8 cellular contexts compared by ENCODE assay signal in the genomic region with DNA sequence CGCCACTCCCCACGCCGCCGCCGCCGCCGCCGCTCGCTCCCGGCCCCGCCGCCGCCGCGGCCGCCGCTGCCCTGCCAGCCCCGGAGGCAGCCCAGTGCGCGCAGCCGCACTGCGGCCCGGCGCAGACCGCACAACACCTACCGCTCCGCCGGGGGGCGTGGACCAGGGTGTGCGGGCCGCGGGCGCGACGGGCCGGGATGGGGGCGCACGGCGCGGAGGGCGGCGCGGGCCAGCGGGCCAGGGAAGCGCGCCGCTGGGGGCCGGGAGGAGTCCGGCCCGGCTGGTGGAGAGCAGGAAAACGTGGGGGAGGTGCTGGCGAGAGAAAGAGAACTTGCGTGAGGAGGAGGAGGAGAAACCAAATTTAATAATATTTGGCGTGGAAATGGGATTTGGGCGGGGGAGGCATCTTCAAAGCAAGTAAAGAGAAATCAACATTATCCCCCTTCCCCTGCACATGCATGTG. TPM values are rescaled to one million over a fixed set of nuclear protein-coding genes. Genes with fewer than 3 reads are reported as not detected.
DNase-seq lines count a peak whose midpoint lies in the region; ATAC-seq, FAIRE-seq and TF ChIP-seq lines count a peak whose summit lies in the region.

A gene (minus strand): TSS at position 106 of the 463 bp plus-strand sequence. CDS start 594 bp downstream, outside the sequence.

- H3K4me3 Mint-ChIP-seq in H9: peak within 1 kb of the TSS; percentile 86 to 95

- intact Hi-C loops in K562 (cut with micrococcal nuclease) (loop anchor here (5.0 to 10.0 kb wide), 3 partner anchors 149 to 459 kb away; a partner anchor contains a TSS), gastrocnemius medialis (cut with DNase I; ENCODE audit: low total_unique reads) (loop anchor here (2.0 to 10.0 kb wide), 7 partner anchors 67 to 1049 kb away; a partner anchor contains a TSS)

- H3K56ac ChIP-seq in H9 (ENCODE audit: insufficient read length, low read depth, low read length): no peak within 1 kb of the TSS

- H3K27me3 Mint-ChIP-seq in H9 (ENCODE audit: low read depth): no peaks in the 10 kb centered on the region; the same call in 1 of the 2 replicates

- POLR2A ChIA-PET in K562 (lab: Yijun Ruan, JAX): interaction anchor here (0.6 kb wide), 1 partner anchor 249 kb away, joined by 3 read pairs; no protein-coding TSS in a partner anchor

- H3T11ph ChIP-seq in H9 (ENCODE audit: low read length): no peak within 1 kb of the TSS

- H4K91ac ChIP-seq in H9 (ENCODE audit: insufficient read length, low read depth, low read length): no peak within 1 kb of the TSS

- CTCF ChIA-PET in K562 (lab: Yijun Ruan, JAX; ENCODE audit: low intra/inter-chr PET ratio): interaction anchor here (0.6 kb wide), 1 partner anchor 1046 kb away, joined by 4 read pairs; no protein-coding TSS in a partner anchor

- peak; percentile 95 for DNase-seq in GM03348 (ENCODE audit: low spot score)
- peak; percentile 68 for DNase-seq in H9
- peak; percentile 80 for DNase-seq in NB4 (ENCODE audit: low read depth)
- peak; percentile 50 for DNase-seq in T1000 (lab: John Stamatoyannopoulos, UW)
- peak; percentile 87 to 88 (median 88) for DNase-seq in K562 (ENCODE audit: extremely low read depth in 1 of 4, low spot score in 3 of 4)
- DNase-seq in gastrocnemius medialis: peak; percentile 34 to 69
- DNase-seq in GF-D8 (lab: John Stamatoyannopoulos, UW): no peak

- H3K27me3 ChIP-seq in H9 (ENCODE audit: insufficient read depth, low read length) (no peaks in the 10 kb centered on the region), K562 (ENCODE audit: control insufficient read depth in 2 of 2, insufficient read depth in 2 of 2, low read length in 2 of 2) (no peaks in the 10 kb centered on the region), gastrocnemius medialis (no peaks in the 10 kb centered on the region)

- peak within 1 kb of the TSS; percentile 79 for H3K9ac ChIP-seq in H9 (ENCODE audit: extremely low read depth, insufficient read length, low read length)
- peak within 1 kb of the TSS; percentile 81 to 93 for H3K9ac ChIP-seq in K562 (ENCODE audit: insufficient read depth in 1 of 2, low read depth in 2 of 2, low read length in 2 of 2)

- peaks cover 3% of the 10 kb centered on the region for H3K23me2 ChIP-seq in H9 (ENCODE audit: insufficient read length, low read depth, low read length, poor library complexity, severe bottlenecking)

- no peaks in the 10 kb centered on the region for H3K79me1 ChIP-seq in H9 (ENCODE audit: insufficient read depth, low read depth, low read length, poor library complexity, severe bottlenecking)

- no peak for FAIRE-seq in K562 (lab: Jason Lieb, UNC)

- H3K4me1 ChIP-seq in H9 (ENCODE audit: insufficient read depth, low read length): peaks cover 3% of the 10 kb centered on the region; the same call in 1 of the 2 replicates
- H3K4me1 ChIP-seq in K562 (replicated peaks in 1 of 2; ENCODE audit: control insufficient read depth in 2 of 2, insufficient read depth in 2 of 2, low read length in 2 of 2): peaks cover 14 to 23% of the 10 kb centered on the region in 2 experiments
- peaks cover 44 to 46% of the 10 kb centered on the region in 2 donors for H3K4me1 ChIP-seq in gastrocnemius medialis

- no peaks in the 10 kb centered on the region for H3K9me1 ChIP-seq in K562 (ENCODE audit: control insufficient read depth, insufficient read depth, low read length)

- H4K5ac ChIP-seq in H9 (ENCODE audit: insufficient read length, low read depth, low read length): no peak within 1 kb of the TSS

- H4K20me1 ChIP-seq in H9 (ENCODE audit: control insufficient read depth, insufficient read depth, insufficient read length): no peaks in the 10 kb centered on the region
- no peaks in the 10 kb centered on the region for H4K20me1 ChIP-seq in K562 (replicated peaks; ENCODE audit: control insufficient read depth, insufficient read depth, low read length)

- H2AFZ ChIP-seq in H9 (ENCODE audit: low read length) (no peak within 1 kb of the TSS), K562 (ENCODE audit: low read depth, low read length) (peak within 1 kb of the TSS; percentile 87)

- WGBS in H9 (ENCODE audit: extremely low coverage, insufficient read length, low lambda C conversion rate): no CpG with 5 or more reads among the region's 55 CpGs
- WGBS in K562 (ENCODE audit: insufficient coverage, low coverage, missing lambda C conversion rate): under 1% methylated on average over 37 of the region's 55 CpGs

- H3K36me3 ChIP-seq in K562 (ENCODE audit: control insufficient read depth, insufficient read depth, low read length) (peaks cover 4% of the 10 kb centered on the region; the same call in 1 of the 3 replicates), gastrocnemius medialis (no peaks in the 10 kb centered on the region)

- peak; percentile 34 for TF ChIP-seq POLR2A in NB4 (IDR thresholded peaks at IDR 0.05; ENCODE audit: extremely low read depth, insufficient read length)
- TF ChIP-seq POLR2A in K562 (conservative IDR thresholded peaks at IDR 0.05): peak; percentile 51; the same call in 1 of the 2 replicates
- peak in 1 of 2 donors; percentile 54 for TF ChIP-seq POLR2A in gastrocnemius medialis (IDR thresholded peaks at IDR 0.05)

- no peak within 1 kb of the TSS for H2BK20ac ChIP-seq in H9 (ENCODE audit: low read depth, low read length, poor library complexity, severe bottlenecking)

- H2BK5ac ChIP-seq in H9 (ENCODE audit: insufficient read length, low read length): no peak within 1 kb of the TSS

- no peak within 1 kb of the TSS for H2BK15ac ChIP-seq in H9 (ENCODE audit: low read depth, low read length)

- in situ Hi-C loops in K562 (cut with MboI) (no loop called here), gastrocnemius medialis (cut with MboI; ENCODE audit: low sequenced_read_pairs in 4 of 4) (loop anchor here in 1 of 4 donors (25.0 kb wide), 2 partner anchors 107 to 257 kb away; a partner anchor contains a TSS)

- peak within 1 kb of the TSS; percentile 88; the same call in 1 of the 2 replicates for H3K14ac ChIP-seq in H9 (ENCODE audit: insufficient read depth, low read length)

- H2AK5ac ChIP-seq in H9 (ENCODE audit: insufficient read length, low read length): no peak within 1 kb of the TSS

- H3K18ac ChIP-seq in H9 (ENCODE audit: insufficient read length, low read depth, low read length): peak within 1 kb of the TSS; percentile 68

- H3K23ac ChIP-seq in H9 (ENCODE audit: insufficient read length, low read depth, low read length): no peak within 1 kb of the TSS

- no peak for TF ChIP-seq EP300 in K562 (IDR thresholded peaks at IDR 0.05; ENCODE audit: low read length)

- H4K8ac ChIP-seq in H9 (replicated peaks; ENCODE audit: insufficient read length, low read depth, low read length): no peak within 1 kb of the TSS

- H3K4ac ChIP-seq in H9 (ENCODE audit: low read depth, low read length): no peak within 1 kb of the TSS

- TF ChIP-seq RAD21 in K562 (CRISPR knock-in tag; conservative IDR thresholded peaks at IDR 0.05 in 1 of 2, IDR thresholded peaks at IDR 0.05 in 1 of 2): 0 out of 4 replicates have a peak, but pooled peaks of 1 of the 2 experiments have one; percentile 9

- peaks cover 7 to 11% (median 8%) of the 10 kb centered on the region in 3 experiments for H3K36me3 Mint-ChIP-seq in H9 (ENCODE audit: insufficient read depth in 1 of 3, low read depth in 3 of 3)

- ATAC-seq in K562 (peak; percentile 82), gastrocnemius medialis (peak; percentile 67 to 68)

- H3K9me3 ChIP-seq in H9 (ENCODE audit: control insufficient read depth, low read depth, low read length) (no peaks in the 10 kb centered on the region), K562 (replicated peaks; ENCODE audit: control insufficient read depth, insufficient read depth, low read depth, low read length) (no peaks in the 10 kb centered on the region), gastrocnemius medialis (no peaks in the 10 kb centered on the region)

- H3K4me2 ChIP-seq in H9 (ENCODE audit: insufficient read depth, insufficient read length, low read length) (peak within 1 kb of the TSS; percentile 95), K562 (ENCODE audit: insufficient read depth, low read length) (peak within 1 kb of the TSS; percentile 85)

- H3K79me2 ChIP-seq in H9 (ENCODE audit: insufficient read depth, low read length) (peaks cover 19% of the 10 kb centered on the region; the same call in 1 of the 2 replicates), K562 (ENCODE audit: control insufficient read depth, insufficient read depth, low read length) (peaks cover 62% of the 10 kb centered on the region)

- no peak within 1 kb of the TSS for H2BK120ac ChIP-seq in H9 (ENCODE audit: low read depth, low read length, poor library complexity, severe bottlenecking)

- H3K4me1 Mint-ChIP-seq in H9: peaks cover 33 to 38% of the 10 kb centered on the region in 2 experiments

- TF ChIP-seq CTCF in H9 (conservative IDR thresholded peaks at IDR 0.05) (no peak; the same call in 2 of the 3 replicates), NB4 (IDR thresholded peaks at IDR 0.05; ENCODE audit: low read depth, low read length) (no peak), K562 (IDR thresholded peaks at IDR 0.05 in 2 of 3, conservative IDR thresholded peaks at IDR 0.05 in 1 of 3; ENCODE audit: insufficient read depth in 2 of 3, low read depth in 1 of 3, low read length in 3 of 3) (peak in 1 of 3 experiments; percentile 20; a peak in 1 of 6 replicates), gastrocnemius medialis (IDR thresholded peaks at IDR 0.05 in 4 of 5, conservative IDR thresholded peaks at IDR 0.05 in 1 of 5) (peak in 2 of 5 experiments; percentile 5 to 10)

- H3K4me3 ChIP-seq in NB4 (ENCODE audit: low read depth, low read length) (peak within 1 kb of the TSS; percentile 87), K562 (peak within 1 kb of the TSS; percentile 78), iPS-11a (ENCODE audit: low read depth, low read length) (peak within 1 kb of the TSS; percentile 87), gastrocnemius medialis (peak within 1 kb of the TSS; percentile 76 to 98 (median 84))

- BruUV-seq in K562 (replicated peaks; lab: Mats Ljungman, UMichigan): no TSS peak

- peak within 1 kb of the TSS; percentile 97 to 100 (median 99) for H3K27ac Mint-ChIP-seq in H9

- no peak within 1 kb of the TSS for H2BK12ac ChIP-seq in H9 (ENCODE audit: insufficient read length, low read depth, low read length)

- H3K9me3 Mint-ChIP-seq in H9: no peaks in the 10 kb centered on the region

- peak within 1 kb of the TSS; percentile 94 for H3K27ac ChIP-seq in H9 (ENCODE audit: insufficient read length, low read depth, low read length)
- peak within 1 kb of the TSS; percentile 86 for H3K27ac ChIP-seq in K562 (ENCODE audit: extremely low read depth, low read depth, low read length)
- peak within 1 kb of the TSS; percentile 89 to 98 (median 98) for H3K27ac ChIP-seq in gastrocnemius medialis

RNA-seq across cellular contexts. Expression of the gene that starts here (rescaled TPM):
- 40.4 and 43.4 TPM in 2 replicates for total RNA-seq in H9 (2021)
- 4.1 and 13.8 TPM in 2 replicates for total RNA-seq in K562 (2011; cell fraction: chromatin; rRNA removed; ENCODE audit: low replicate concordance)
- total RNA-seq in K562 (2011; cell fraction: nucleolus; rRNA removed): 1.8 and 3.0 TPM in 2 replicates
- 5.7 and 7.4 TPM in 2 replicates for total RNA-seq in K562 (2011; cell fraction: nucleoplasm; rRNA removed)
- total RNA-seq in K562 (2014; rRNA removed): 4.0 and 4.3 TPM in 2 replicates
- total RNA-seq in K562 (2014; rRNA removed; fragmentation: Illumina TruSeq; extraction: Trizol): 5.8 and 7.1 TPM in 2 replicates
- 6.0 and 6.3 TPM in 2 replicates for total RNA-seq in K562 (2015; rRNA removed; fragmentation: Illumina TruSeq; extraction: Trizol)
- total RNA-seq in K562 (2021): 17.2 and 17.9 TPM in 2 replicates
- polyA plus RNA-seq in K562 (2011; rRNA removed): 7.0 and 8.9 TPM in 2 replicates
- 5.5 and 7.5 TPM in 2 replicates for polyA plus RNA-seq in K562 (2011; cell fraction: cytosol; rRNA removed)
- 16.0 and 18.1 TPM in 2 replicates for polyA plus RNA-seq in K562 (2011; cell fraction: nucleus; rRNA removed)
- polyA plus RNA-seq in K562 (2012): 8.3 and 10.7 TPM in 2 replicates
- polyA plus RNA-seq in K562 (2014; fragmentation: Illumina TruSeq; extraction: Trizol): 13.5 and 16.3 TPM in 2 replicates
- polyA plus RNA-seq in K562 (2014; fragmentation: Nextera tagmentation; extraction: Ambion mirVana): 1 to 10 TPM; 2.4 to 3.0 TPM
- polyA plus RNA-seq in K562 (2014; rRNA removed): 5.5 and 6.4 TPM in 2 replicates
- 19.5 and 26.2 TPM in 2 replicates for polyA minus RNA-seq in K562 (2011; rRNA and poly(A)+ RNA removed)
- 13.1 TPM in 2 replicates for polyA minus RNA-seq in K562 (2011; cell fraction: cytosol; rRNA and poly(A)+ RNA removed)
- 3.6 and 8.1 TPM in 2 replicates for polyA minus RNA-seq in K562 (2011; cell fraction: nucleus; rRNA and poly(A)+ RNA removed)
- total RNA-seq in gastrocnemius medialis: 10 to 100 TPM in 2 of 4 donors, 1 to 10 TPM in 2; 9.6 to 11.7 (median 10.7) TPM
